ENCODE assay signal across 34 cellular contexts in genomic region chr2:44785433-44785832, GRCh38.
"Had no signal": no experiment of that assay in that cellular context is flagged by ENCODE, and none has a peak within 500 bp of the region (broad histone marks: within the 10 kb centered on the region; RNA-seq: fewer than 3 reads in every experiment).

No MANE protein-coding gene starts in this region.

- H3K27me3 ChIP-seq: MG63 had no signal

- H3K4me3 ChIP-seq: MG63 had no signal

- H3K36me3 ChIP-seq: MG63 had no signal

- DNase-seq: Karpas-422, Kasumi-1, MG63, MM.1S, MV-4-11, NCI-H1048, NCI-H1092, NCI-H1105, NCI-H1105 treated with DMSO at 0.1 percent for 48 hours, NCI-H1417, NCI-H1417 treated with DMSO at 0.1 percent for 48 hours, NCI-H1436, NCI-H1436 treated with DMSO at 0.1 percent for 48 hours, NCI-H146, NCI-H1694, NCI-H1694 treated with DMSO at 0.1 percent for 48 hours, NCI-H187, NCI-H187 treated with DMSO at 0.1 percent for 48 hours, NCI-H1930, NCI-H2029, NCI-H2029 treated with DMSO at 0.1 percent for 48 hours, NCI-H2081, NCI-H2081 treated with DMSO at 0.1 percent for 48 hours, NCI-H2107, NCI-H2171, NCI-H2171 treated with DMSO at 0.1 percent for 48 hours, NCI-H2227 treated with DMSO at 0.1 percent for 48 hours, NCI-H226, NCI-H345, NCI-H446, NCI-H446 treated with DMSO at 0.1 percent for 48 hours, NCI-H510A, NCI-H510A treated with DMSO at 0.1 percent for 48 hours, NCI-H524 had no signal
